33 cellular contexts compared by ENCODE assay signal in genomic region chr10:51934373-51934772, GRCh38.
"Had no signal": no experiment of that assay in that cellular context is flagged by ENCODE, and none has a peak within 500 bp of the region (broad histone marks: within the 10 kb centered on the region; RNA-seq: fewer than 3 reads in every experiment).

No MANE protein-coding gene starts in this region.

- FAIRE-seq: astrocyte, bronchial epithelial cell had no signal

- ATAC-seq: activated naive CD4-positive, alpha-beta T cell treated with anti-CD3 and anti-CD28 coated beads, Interleukin-2, amount 50 U/mL, for 72 hours; activated naive CD8-positive, alpha-beta T cell treated with anti-CD3 and anti-CD28 coated beads, Interleukin-2, amount 50 U/mL, for 24 hours; activated T-cell treated with anti-CD3 and anti-CD28 coated beads, Interleukin-2, amount 50 U/mL, for 4 hours; activated T-cell treated with anti-CD3 and anti-CD28 coated beads, Interleukin-2, amount 50 U/mL, for 72 hours; activated T-helper 17 cell treated with anti-CD3 and anti-CD28 coated beads, Interleukin-2, amount 50 U/mL, for 72 hours; body of pancreas had no signal

- H3K4me1 ChIP-seq: body of pancreas, breast epithelium had no signal

- H3K9me3 ChIP-seq: adrenal gland, ascending aorta, body of pancreas, breast epithelium had no signal

- H3K27ac ChIP-seq: adrenal gland, ascending aorta, body of pancreas, brain microvascular endothelial cell, breast epithelium, cardiac muscle cell had no signal

- H3K4me3 ChIP-seq: adrenal gland, ascending aorta, body of pancreas, breast epithelium, cardiac muscle cell had no signal

- DNase-seq: activated effector memory CD4-positive, alpha-beta T cell treated with anti-CD3 and anti-CD28 coated beads, Interleukin-2, amount 50 U/mL, for 16 hours; activated effector memory CD4-positive, alpha-beta T cell treated with Interleukin-2 at 50 U/mL for 16 hours; activated gamma-delta T cell; activated gamma-delta T cell treated with Interleukin-2 at 50 U/mL for 16 hours; activated naive CD4-positive, alpha-beta T cell; activated naive CD4-positive, alpha-beta T cell treated with anti-CD3 and anti-CD28 coated beads for 36 hours; activated naive CD4-positive, alpha-beta T cell treated with anti-CD3 and anti-CD28 coated beads, Interleukin-2, amount 10 ng/mL, durations not matched to agents 7 days and 5 days; activated naive CD4-positive, alpha-beta T cell treated with anti-CD3 and anti-CD28 coated beads, Interleukin-2, amount 50 U/mL, for 16 hours; activated naive CD4-positive, alpha-beta T cell treated with Interleukin-2 at 50 U/mL for 16 hours; activated naive CD8-positive, alpha-beta T cell treated with anti-CD3 and anti-CD28 coated beads for 36 hours; activated naive CD8-positive, alpha-beta T cell treated with anti-CD3 and anti-CD28 coated beads, Interleukin-2, amount 10 ng/mL, durations not matched to agents 7 days and 5 days; activated naive CD8-positive, alpha-beta T cell treated with anti-CD3 and anti-CD28 coated beads, Interleukin-2, amount 50 U/mL, for 24 hours; activated T-cell treated with anti-CD3 and anti-CD28 coated beads, Interleukin-2, amount 50 U/mL, for 24 hours; activated T-cell treated with anti-CD3 and anti-CD28 coated beads, Interleukin-2, amount 50 U/mL, for 4 hours; activated T-cell treated with anti-CD3 and anti-CD28 coated beads, Interleukin-2, amount 50 U/mL, for 48 hours; activated T-cell treated with anti-CD3 and anti-CD28 coated beads, Interleukin-2, amount 50 U/mL, for 72 hours; adrenal gland; amniotic stem cell; amygdala; anterior cingulate cortex; aorta; body of pancreas; brain microvascular endothelial cell; caudate nucleus; central memory CD4-positive, alpha-beta T cell; cerebellar nuclear complex had no signal
